In the genomic region with DNA sequence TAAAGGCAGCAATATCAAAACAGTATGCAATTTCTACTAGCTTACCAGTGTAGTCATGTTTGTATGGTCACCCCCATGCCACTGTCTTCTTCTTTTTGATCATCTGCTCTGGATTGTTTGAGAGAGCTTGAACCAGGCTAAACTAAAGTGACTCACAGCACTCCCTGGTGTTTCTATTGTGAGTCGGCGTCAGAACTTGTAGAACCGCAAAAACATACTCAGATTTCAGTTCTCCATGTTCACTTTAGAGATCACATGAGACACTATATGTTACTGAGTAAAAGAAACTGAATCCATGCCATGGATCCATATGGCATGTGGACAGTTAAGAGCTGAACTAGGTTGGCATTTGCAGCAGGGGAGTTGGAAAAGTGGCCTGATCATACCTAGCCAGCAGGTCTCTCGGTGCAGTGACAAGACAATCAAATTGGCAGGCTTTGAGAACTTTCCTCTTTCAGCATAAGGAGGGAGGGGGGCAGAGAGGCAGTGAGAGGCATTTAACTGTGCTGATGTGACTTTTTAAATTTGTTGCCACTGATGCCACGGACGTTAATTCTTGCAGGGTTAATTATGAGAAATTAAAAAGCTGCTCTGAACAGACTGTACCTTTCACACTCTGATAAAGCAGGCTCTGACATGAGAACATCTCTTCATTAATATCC, we compare ENCODE assay signal across 25 cellular contexts.
DNase-seq lines count a peak whose midpoint lies in the region; FAIRE-seq and TF ChIP-seq lines count a peak whose summit lies in the region.
"Had no signal": no experiment of that assay in that cellular context is flagged by ENCODE, and none has a peak within 500 bp of the region (broad histone marks: within the 10 kb centered on the region; RNA-seq: fewer than 3 reads in every experiment).

No MANE protein-coding gene starts in this region.

- no peaks in the 10 kb centered on the region for H3K27me3 ChIP-seq in Karpas-422 (ENCODE audit: low read length)
- no peaks in the 10 kb centered on the region for H3K27me3 ChIP-seq in astrocyte (ENCODE audit: insufficient read depth, low read length)
- H3K27me3 ChIP-seq: cardiac muscle cell had no signal

- no peaks in the 10 kb centered on the region for H3K36me3 Mint-ChIP-seq in astrocyte (ENCODE audit: low read depth, unreplicated experiment)

- H3K4me1 ChIP-seq in Karpas-422 (ENCODE audit: low read length), result peaks cover 95% of the 10 kb centered on the region
- peaks cover 2% of the 10 kb centered on the region for H3K4me1 ChIP-seq in astrocyte (ENCODE audit: insufficient read depth, low read length)

- no peaks in the 10 kb centered on the region for H3K27me3 Mint-ChIP-seq in astrocyte (ENCODE audit: low read depth, unreplicated experiment)

- H3K9ac ChIP-seq in Karpas-422 (ENCODE audit: low read length) (peak overlapping the region; percentile 34), astrocyte (ENCODE audit: low read length) (no peak overlapping the region)

- peaks cover 8% of the 10 kb centered on the region for H3K4me1 Mint-ChIP-seq in astrocyte (ENCODE audit: low read depth, unreplicated experiment)

- no peaks in the 10 kb centered on the region for H3K9me3 ChIP-seq in Karpas-422 (ENCODE audit: low read length)
- H3K9me3 ChIP-seq in astrocyte (ENCODE audit: insufficient read depth, low read depth, low read length), result no peaks in the 10 kb centered on the region

- H3K27ac Mint-ChIP-seq in astrocyte (ENCODE audit: unreplicated experiment), result no peak overlapping the region

- H3K9me2 ChIP-seq in Karpas-422 (replicated peaks; ENCODE audit: insufficient read depth, low read length), result no peaks in the 10 kb centered on the region

- peak; percentile 26 for FAIRE-seq in GM19239 (lab: Jason Lieb, UNC)
- peak; percentile 92 for FAIRE-seq in astrocyte (lab: Jason Lieb, UNC)
- FAIRE-seq in RCC 7860 (lab: Jason Lieb, UNC), result no peak
- FAIRE-seq: GM12892, kidney had no signal

- H2AFZ ChIP-seq in Karpas-422 (ENCODE audit: low read length), result no peak overlapping the region
- H2AFZ ChIP-seq in astrocyte (ENCODE audit: low read depth, low read length), result no peak overlapping the region

- no peak overlapping the region for H3K4me3 Mint-ChIP-seq in astrocyte (ENCODE audit: unreplicated experiment)

- TF ChIP-seq CTCF in astrocyte (IDR thresholded peaks at IDR 0.05; ENCODE audit: insufficient read depth, low read depth, low read length), result no peak

- no peaks in the 10 kb centered on the region for H3K9me3 Mint-ChIP-seq in astrocyte (ENCODE audit: unreplicated experiment)

- no peaks in the 10 kb centered on the region; the same call in 1 of the 2 replicates for H3K36me3 ChIP-seq in Karpas-422 (ENCODE audit: insufficient read depth, low read length)
- H3K36me3 ChIP-seq in astrocyte (ENCODE audit: insufficient read depth, low read length), result no peaks in the 10 kb centered on the region
- H3K36me3 ChIP-seq: cardiac muscle cell had no signal

- peak overlapping the region; percentile 68 for H3K27ac ChIP-seq in Karpas-422 (ENCODE audit: low read length)
- no peak overlapping the region for H3K27ac ChIP-seq in astrocyte (ENCODE audit: low read depth, low read length)
- H3K27ac ChIP-seq: cardiac muscle cell, dorsolateral prefrontal cortex, epithelial cell of prostate had no signal

- H4K20me1 ChIP-seq in Karpas-422 (ENCODE audit: insufficient read depth, low read depth, low read length) (no peaks in the 10 kb centered on the region), astrocyte (ENCODE audit: insufficient read depth, low read length) (no peaks in the 10 kb centered on the region)

- 0 out of 2 replicates have a peak overlapping the region, but pooled peaks have one; percentile 2 for H3K4me3 ChIP-seq in Karpas-422 (ENCODE audit: low read length)
- no peak overlapping the region for H3K4me3 ChIP-seq in astrocyte (ENCODE audit: insufficient read depth, low read depth, low read length)
- H3K4me3 ChIP-seq: cardiac muscle cell, dorsolateral prefrontal cortex, lung had no signal

- H3K4me2 ChIP-seq in Karpas-422 (ENCODE audit: low read depth, low read length, poor library complexity, severe bottlenecking) (peak overlapping the region; percentile 47), astrocyte (ENCODE audit: low read length) (peak overlapping the region; percentile 30)

- H3K79me2 ChIP-seq in Karpas-422 (ENCODE audit: low read length), result peaks cover 95% of the 10 kb centered on the region
- H3K79me2 ChIP-seq in astrocyte (ENCODE audit: insufficient read depth, low read length), result no peaks in the 10 kb centered on the region

- no peak for DNase-seq in GM19239 (ENCODE audit: insufficient read length, low spot score)
- DNase-seq in Karpas-422, result peak; percentile 62
- peak; percentile 13 for DNase-seq in astrocyte (ENCODE audit: low read depth)
- DNase-seq in fibroblast of peridontal ligament (ENCODE audit: extremely low read depth), result peak; percentile 34
- DNase-seq in RCC 7860 (ENCODE audit: low spot score), result no peak
- no peak for DNase-seq in NCI-H748 treated with DMSO at 0.1 percent for 48 hours (lab: John Stamatoyannopoulos, UW)
- no peak for DNase-seq in T1000 (lab: John Stamatoyannopoulos, UW)
- DNase-seq in stimulated activated CD4-positive, alpha-beta T cell treated with anti-CD3 and anti-CD28 coated beads, Interleukin-15, amount 100 ng/mL, for 24 hours, result no peak
- DNase-seq: activated CD8-positive, alpha-beta memory T cell treated with anti-CD3 and anti-CD28 coated beads, Interleukin-2, amount 50 U/mL, for 48 hours; activated gamma-delta T cell; AML-193; DMS53; dorsolateral prefrontal cortex; kidney; NCI-H1092; NCI-H2029 treated with DMSO at 0.1 percent for 48 hours; NCI-H510A; OCI-M1; SHP77 treated with DMSO at 0.1 percent for 48 hours; stimulated activated CD4-positive, alpha-beta T cell treated with anti-CD3 and anti-CD28 coated beads, Interleukin-12 subunit alpha, Interleukin-12 subunit beta, amount 100 ng/mL, for 4 hours; stimulated activated CD8-positive, alpha-beta memory T cell treated with anti-CD3 and anti-CD28 coated beads, Interleukin-4, amount 100 ng/mL, for 48 hours had no signal

Comparison
In these comparisons a context has a peak if more than half of its experiments do, and no peak if none do; other contexts are left out.
1. DNase-seq: peak in Karpas-422 (single experiment), astrocyte (single experiment) and fibroblast of peridontal ligament (single experiment); none in GM19239 (single experiment), RCC 7860 (single experiment), NCI-H748 treated with DMSO at 0.1 percent for 48 hours (single experiment), T1000 (single experiment) and stimulated activated CD4-positive, alpha-beta T cell treated with anti-CD3 and anti-CD28 coated beads, Interleukin-15, amount 100 ng/mL, for 24 hours (single experiment).